Comparison of ENCODE assay signal across 8 cellular contexts in genomic region chr15:98647774-98648653, GRCh38. TPM values are rescaled to one million over a fixed set of nuclear protein-coding genes. Genes with fewer than 3 reads are reported as not detected.
DNase-seq lines count a peak whose midpoint lies in the region; ATAC-seq and TF ChIP-seq lines count a peak whose summit lies in the region.

TSS of gene IGF1R (plus strand) at chr15:98648539. CDS start at chr15:98649582, 1,043 bp downstream.

- H3K4me1 ChIP-seq in colonic mucosa, result no peaks in the 10 kb centered on the region

- peak within 1 kb of the TSS; percentile 89 for H3K27ac ChIP-seq in colonic mucosa

- peak within 1 kb of the TSS; percentile 89 for H3K4me3 Mint-ChIP-seq in activated CD4-positive, alpha-beta T cell treated with anti-CD3 and anti-CD28 coated beads for 36 hours

- H3K9me3 Mint-ChIP-seq in activated CD4-positive, alpha-beta T cell treated with anti-CD3 and anti-CD28 coated beads for 36 hours (ENCODE audit: low read depth), result no peaks in the 10 kb centered on the region

- peak within 1 kb of the TSS; percentile 86 to 87 for H3K9ac ChIP-seq in colonic mucosa (ENCODE audit: low read depth in 2 of 2, low read length in 2 of 2)

- H3K9me3 ChIP-seq in colonic mucosa, result no peaks in the 10 kb centered on the region

- no peaks in the 10 kb centered on the region for H3K27me3 ChIP-seq in colonic mucosa

- peaks cover 3% of the 10 kb centered on the region for H3K36me3 Mint-ChIP-seq in activated CD4-positive, alpha-beta T cell treated with anti-CD3 and anti-CD28 coated beads for 36 hours (ENCODE audit: low read depth)

- H3K4me3 ChIP-seq in AG04449 (ENCODE audit: low read depth, low read length), result peak within 1 kb of the TSS; percentile 87
- peak within 1 kb of the TSS; percentile 85 for H3K4me3 ChIP-seq in colonic mucosa

- DNase-seq in AG04449 (ENCODE audit: low read depth, low spot score), result no peak
- DNase-seq in NCI-H345 treated with DMSO at 0.1 percent for 48 hours (lab: John Stamatoyannopoulos, UW; ENCODE audit: unreplicated experiment), result peak; percentile 37
- peak; percentile 91 for DNase-seq in activated CD4-positive, alpha-beta T cell treated with anti-CD3 and anti-CD28 coated beads for 36 hours
- peak; percentile 83 for DNase-seq in colonic mucosa
- DNase-seq in left colon, result peak; percentile 76 to 86
- DNase-seq in stimulated activated CD4-positive, alpha-beta T cell treated with anti-CD3 and anti-CD28 coated beads, Interleukin-1b, Interleukin-23, amount 100 ng/mL, for 24 hours (ENCODE audit: low read depth in 4 of 4, low spot score in 1 of 4), result peak in 3 of 4 experiments; percentile 74 to 79 (median 77)

- H3K27ac Mint-ChIP-seq in activated CD4-positive, alpha-beta T cell treated with anti-CD3 and anti-CD28 coated beads for 36 hours, result peak within 1 kb of the TSS; percentile 91

- peaks cover 21% of the 10 kb centered on the region for H3K4me1 Mint-ChIP-seq in activated CD4-positive, alpha-beta T cell treated with anti-CD3 and anti-CD28 coated beads for 36 hours

- ATAC-seq in GM18873 (IDR thresholded peaks at IDR 0.05; ENCODE audit: low FRiP score, unreplicated experiment) (peak; percentile 49), HG03139 (IDR thresholded peaks at IDR 0.05; ENCODE audit: unreplicated experiment) (peak; percentile 49), left colon (peak; percentile 71)
- ATAC-seq in activated CD4-positive, alpha-beta T cell treated with anti-CD3 and anti-CD28 coated beads for 36 hours, result peak; percentile 56

- CTCF ChIA-PET in AG04449 (lab: Yijun Ruan, JAX), result interaction anchor here (0.6 to 5.7 kb wide), 19 partner anchors 10 to 427 kb away, joined by 3 to 44 read pairs (median 5); no protein-coding TSS in a partner anchor
- CTCF ChIA-PET in activated CD4-positive, alpha-beta T cell treated with anti-CD3 and anti-CD28 coated beads for 36 hours (lab: Charles Lee), result interaction anchor here (0.6 to 3.0 kb wide), 9 partner anchors 12 to 186 kb away, joined by 3 to 29 read pairs (median 4); no protein-coding TSS in a partner anchor

- H3K36me3 ChIP-seq in colonic mucosa, result no peaks in the 10 kb centered on the region

- POLR2A ChIA-PET in AG04449 (lab: Yijun Ruan, JAX), result interaction anchor here (0.8 to 1.0 kb wide), 3 partner anchors 127 to 208 kb away, joined by 3 to 7 read pairs (median 6); no protein-coding TSS in a partner anchor
- POLR2A ChIA-PET in activated CD4-positive, alpha-beta T cell treated with anti-CD3 and anti-CD28 coated beads for 36 hours (lab: Charles Lee), result interaction anchor here (0.6 to 1.5 kb wide), 3 partner anchors 12 to 208 kb away, joined by 4 to 5 read pairs (median 4); no protein-coding TSS in a partner anchor

- peaks cover 17% of the 10 kb centered on the region for H3K27me3 Mint-ChIP-seq in activated CD4-positive, alpha-beta T cell treated with anti-CD3 and anti-CD28 coated beads for 36 hours

- intact Hi-C loops in activated CD4-positive, alpha-beta T cell treated with anti-CD3 and anti-CD28 coated beads for 36 hours (cut with DNase I, micrococcal nuclease), result loop anchor here (1.0 to 5.0 kb wide), 16 partner anchors 48 to 1949 kb away; partner anchors contain the start of genes ARRDC4 (in 1 of the 2) and LRRC28 (in 1 of the 2)
- intact Hi-C loops in colonic mucosa (cut with DNase I) (no loop called here), left colon (cut with DNase I, micrococcal nuclease) (no loop called here)

- TF ChIP-seq CTCF in AG04449 (IDR thresholded peaks at IDR 0.05; ENCODE audit: insufficient read depth, low read length, missing control alignments) (no peak), colonic mucosa (IDR thresholded peaks at IDR 0.05) (peak; percentile 8)

RNA-seq across cellular contexts. Expression of gene IGF1R, which starts in this region (rescaled TPM):
- 10 to 100 TPM; 26.3 to 43.7 TPM for total RNA-seq in activated CD4-positive, alpha-beta T cell treated with anti-CD3 and anti-CD28 coated beads for 36 hours
- 10 to 100 TPM; 35.0 to 37.0 TPM for total RNA-seq in colonic mucosa
- 10 to 100 TPM; 40.2 to 42.0 TPM for total RNA-seq in left colon

Comparison
In these comparisons a context has a peak if more than half of its experiments do, and no peak if none do; other contexts are left out.
1. intact Hi-C loops: an anchor here in activated CD4-positive, alpha-beta T cell treated with anti-CD3 and anti-CD28 coated beads for 36 hours (1.0 to 5.0 kb wide); none called in colonic mucosa and left colon.